ENCODE assay signal across 8 cellular contexts in genomic region chr3:53046171-53047170, GRCh38. TPM values are rescaled to one million over a fixed set of nuclear protein-coding genes. Genes with fewer than 3 reads are reported as not detected.
A peak's percentile ranks its signal among the peaks of the same experiment; 100 is the strongest.
DNase-seq lines count a peak whose midpoint lies in the region; ATAC-seq and TF ChIP-seq lines count a peak whose summit lies in the region.

No MANE protein-coding gene starts in this region.

- peak overlapping the region; percentile 65 for H3K4me2 ChIP-seq in SU-DHL-6 (ENCODE audit: low read depth, low read length, poor library complexity, severe bottlenecking)

- H3K36me3 ChIP-seq in SU-DHL-6 (ENCODE audit: low read length) (no peaks in the 10 kb centered on the region), sigmoid colon (no peaks in the 10 kb centered on the region)

- H3K27ac ChIP-seq in SU-DHL-6 (ENCODE audit: low read depth, low read length), result peak overlapping the region; percentile 73; the same call in 1 of the 2 replicates
- peak overlapping the region; percentile 93 to 96 (median 94) for H3K27ac ChIP-seq in sigmoid colon

- 1 to 2% methylated on average over 113 of the region's 113 CpGs for WGBS in sigmoid colon, 2 donors

- H3K9ac ChIP-seq in SU-DHL-6 (ENCODE audit: low read length), result peak overlapping the region; percentile 91

- no peak for TF ChIP-seq POLR2A in sigmoid colon (IDR thresholded peaks at IDR 0.05)

- H4K20me1 ChIP-seq in SU-DHL-6 (ENCODE audit: low read depth, low read length), result peaks cover 23% of the 10 kb centered on the region; the same call in 1 of the 2 replicates

- TF ChIP-seq CTCF in AG10803 (conservative IDR thresholded peaks at IDR 0.05; ENCODE audit: low read length) (peak; percentile 38), SU-DHL-6 (IDR thresholded peaks at IDR 0.05; ENCODE audit: insufficient read depth, low read length, poor library complexity, severe bottlenecking) (peak; percentile 81), sigmoid colon (IDR thresholded peaks at IDR 0.05) (peak in 1 of 4 experiments; percentile 25)

- H3K4me3 ChIP-seq in AG10803 (ENCODE audit: low read length), result peak overlapping the region; percentile 65
- peak overlapping the region; percentile 91 for H3K4me3 ChIP-seq in SU-DHL-6 (ENCODE audit: insufficient read depth, low read length, poor library complexity, severe bottlenecking)
- H3K4me3 ChIP-seq in sigmoid colon, result peak overlapping the region; percentile 81 to 99 (median 96)

- intact Hi-C loops in sigmoid colon (cut with DNase I), result no loop called here

- ATAC-seq in GM19035 (IDR thresholded peaks at IDR 0.05; ENCODE audit: unreplicated experiment) (peak; percentile 41), HG03442 (IDR thresholded peaks at IDR 0.05; ENCODE audit: unreplicated experiment) (peak; percentile 31)

- H3K9me3 ChIP-seq in SU-DHL-6 (ENCODE audit: insufficient read depth, low read length) (no peaks in the 10 kb centered on the region), sigmoid colon (no peaks in the 10 kb centered on the region)

- H3K27me3 ChIP-seq in SU-DHL-6 (ENCODE audit: low read length) (no peaks in the 10 kb centered on the region), sigmoid colon (no peaks in the 10 kb centered on the region)

- no peaks in the 10 kb centered on the region for H3K9me2 ChIP-seq in SU-DHL-6 (replicated peaks; ENCODE audit: insufficient read depth, low read length)

- peaks cover 27% of the 10 kb centered on the region for H3F3A ChIP-seq in SU-DHL-6 (ENCODE audit: insufficient read depth)

- DNase-seq in AG10803 (ENCODE audit: low read depth) (peak; percentile 12), amygdala (lab: John Stamatoyannopoulos, UW) (peak in 38 of 56 donors; percentile 11 to 70 (median 39)), hippocampal formation (lab: John Stamatoyannopoulos, UW) (peak; percentile 10 to 25), sigmoid colon (peak; percentile 79), NCI-H187 treated with DMSO at 0.1 percent for 48 hours (lab: John Stamatoyannopoulos, UW) (no peak)

- peak overlapping the region; percentile 80 for H2AFZ ChIP-seq in SU-DHL-6 (ENCODE audit: low read depth, low read length, severe bottlenecking)

- H3K79me2 ChIP-seq in SU-DHL-6 (ENCODE audit: insufficient read depth, low read length), result peaks cover 29% of the 10 kb centered on the region

- TF ChIP-seq EP300 in sigmoid colon (IDR thresholded peaks at IDR 0.05), result no peak

- peaks cover 0 to 27% (median 20%) of the 10 kb centered on the region in 4 donors for H3K4me1 ChIP-seq in sigmoid colon

RNA-seq across cellular contexts. Expression of gene SFMBT1, which starts 0.6 kb away (rescaled TPM):
- 10 to 100 TPM; 10.2 to 16.1 (median 14.9) TPM for total RNA-seq in sigmoid colon
- polyA plus RNA-seq in sigmoid colon, result 1 to 10 TPM; 4.8 to 7.3 (median 6.9) TPM
